In the genomic region with DNA sequence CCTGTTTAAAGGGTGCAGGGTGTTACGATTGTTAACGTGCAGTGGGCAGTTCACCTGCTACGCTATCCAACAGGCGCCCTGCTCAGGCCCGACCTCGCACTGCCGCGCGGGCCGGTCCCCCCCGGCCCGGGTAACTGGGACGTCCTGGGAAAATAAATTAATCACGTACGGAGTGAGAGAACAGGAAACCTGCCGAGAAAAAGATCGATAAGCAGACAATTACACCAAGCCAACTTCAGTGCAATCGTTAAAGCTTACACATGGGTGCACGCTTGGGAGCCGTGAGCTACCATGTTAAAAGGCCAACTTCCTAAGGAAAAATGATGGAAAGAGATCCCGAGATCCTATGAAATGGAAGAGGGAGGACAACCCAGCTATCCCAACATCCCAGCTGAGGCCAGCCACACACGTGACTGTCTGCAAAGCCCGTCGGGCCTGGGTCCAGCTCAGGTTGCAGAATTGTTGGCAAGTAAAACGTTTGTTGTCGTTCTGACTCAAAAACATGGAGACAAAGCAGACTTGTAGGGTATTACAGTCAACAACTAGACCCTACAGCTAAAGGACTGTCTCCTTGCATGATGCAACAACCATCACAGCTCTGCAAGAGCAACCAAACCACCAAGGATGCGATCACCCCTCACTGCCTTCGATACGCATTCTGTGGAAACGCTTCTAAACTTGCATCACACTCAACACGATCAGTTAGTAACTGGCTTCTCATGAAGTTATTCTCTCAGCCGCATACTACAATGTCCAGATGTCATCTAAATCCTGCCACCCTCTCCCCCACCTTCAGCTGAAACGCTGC, we compare ENCODE assay signal across 8 cellular contexts. TPM values are rescaled to one million over a fixed set of nuclear protein-coding genes. Genes with fewer than 3 reads are reported as not detected.
DNase-seq lines count a peak whose midpoint lies in the region; ATAC-seq and TF ChIP-seq lines count a peak whose summit lies in the region.

No MANE protein-coding gene starts in this region.

- POLR2A ChIA-PET in naive thymus-derived CD4-positive, alpha-beta T cell (lab: Charles Lee) = interaction anchor here (0.8 to 1.5 kb wide), 5 partner anchors 8 to 102 kb away, joined by 3 to 4 read pairs (median 3); no protein-coding TSS in a partner anchor

- H3K27ac Mint-ChIP-seq in GM23338 (peak overlapping the region; percentile 74; the same call in 1 of the 2 replicates), chondrocyte (ENCODE audit: unreplicated experiment) (peak overlapping the region; percentile 89)
- peak overlapping the region; percentile 81 to 94 (median 89) for H3K27ac Mint-ChIP-seq in naive thymus-derived CD4-positive, alpha-beta T cell

- H3K27ac ChIP-seq in GM23338 (ENCODE audit: low read depth) = peak overlapping the region; percentile 95
- peak overlapping the region; percentile 81 for H3K27ac ChIP-seq in naive thymus-derived CD4-positive, alpha-beta T cell (ENCODE audit: low read depth, low read length)

- H3K79me2 ChIP-seq in GM23338 (replicated peaks; ENCODE audit: insufficient read depth) = peaks cover 37% of the 10 kb centered on the region

- no peaks in the 10 kb centered on the region for H3K27me3 ChIP-seq in GM23338 (ENCODE audit: insufficient read depth)
- no peaks in the 10 kb centered on the region for H3K27me3 ChIP-seq in naive thymus-derived CD4-positive, alpha-beta T cell (ENCODE audit: control insufficient read depth in 2 of 2, insufficient read depth in 2 of 2, low read length in 2 of 2)

- H3K4me1 Mint-ChIP-seq in GM23338 = peaks cover 25% of the 10 kb centered on the region
- peaks cover 20% of the 10 kb centered on the region for H3K4me1 Mint-ChIP-seq in chondrocyte (ENCODE audit: low read depth)
- peaks cover 28 to 44% (median 31%) of the 10 kb centered on the region in 7 donors for H3K4me1 Mint-ChIP-seq in naive thymus-derived CD4-positive, alpha-beta T cell

- H3K36me3 Mint-ChIP-seq in GM23338 (ENCODE audit: low read depth) (peaks cover 6% of the 10 kb centered on the region; the same call in 2 of the 3 replicates), chondrocyte (ENCODE audit: low read depth) (no peaks in the 10 kb centered on the region)
- H3K36me3 Mint-ChIP-seq in naive thymus-derived CD4-positive, alpha-beta T cell = peaks cover 0 to 7% (median 0%) of the 10 kb centered on the region in 5 donors

- H3K36me3 ChIP-seq in GM23338 (ENCODE audit: insufficient read depth) = no peaks in the 10 kb centered on the region; the same call in 1 of the 2 replicates
- H3K36me3 ChIP-seq in naive thymus-derived CD4-positive, alpha-beta T cell (ENCODE audit: control insufficient read depth in 2 of 3, insufficient read depth in 3 of 3, low read length in 3 of 3) = peaks cover 0 to 6% (median 0%) of the 10 kb centered on the region in 3 experiments

- H3K9me3 Mint-ChIP-seq in GM23338 = no peaks in the 10 kb centered on the region
- no peaks in the 10 kb centered on the region for H3K9me3 Mint-ChIP-seq in chondrocyte (ENCODE audit: low read depth)
- peaks cover 0 to 3% (median 0%) of the 10 kb centered on the region in 11 donors for H3K9me3 Mint-ChIP-seq in naive thymus-derived CD4-positive, alpha-beta T cell

- H3K9me3 ChIP-seq in naive thymus-derived CD4-positive, alpha-beta T cell (ENCODE audit: control insufficient read depth in 2 of 3, low read length in 3 of 3) = no peaks in the 10 kb centered on the region

- H4K20me1 ChIP-seq in GM23338 (replicated peaks; ENCODE audit: insufficient read depth) = no peaks in the 10 kb centered on the region; the same call in 1 of the 2 replicates

- H3K27me3 Mint-ChIP-seq in GM23338 (ENCODE audit: insufficient read depth, low read depth, poor library complexity) = peaks cover 2% of the 10 kb centered on the region
- no peaks in the 10 kb centered on the region for H3K27me3 Mint-ChIP-seq in chondrocyte (ENCODE audit: low read depth)
- peaks cover 0 to 4% (median 0%) of the 10 kb centered on the region in 5 donors for H3K27me3 Mint-ChIP-seq in naive thymus-derived CD4-positive, alpha-beta T cell

- intact Hi-C loops in naive thymus-derived CD4-positive, alpha-beta T cell (cut with micrococcal nuclease) = loop anchor here (1.0 to 5.0 kb wide), 5 partner anchors 18 to 1874 kb away; partner anchors contain the start of gene ANKRD10 (in 1 of the 2)

- peak; percentile 19 for ATAC-seq in GM23338
- ATAC-seq in naive thymus-derived CD4-positive, alpha-beta T cell = peak; percentile 1

- peaks cover 9% of the 10 kb centered on the region; the same call in 1 of the 2 replicates for H3K4me1 ChIP-seq in GM23338 (ENCODE audit: insufficient read depth)
- peaks cover 18 to 20% of the 10 kb centered on the region in 2 donors for H3K4me1 ChIP-seq in naive thymus-derived CD4-positive, alpha-beta T cell (ENCODE audit: control insufficient read depth in 2 of 2, insufficient read depth in 2 of 2, low read length in 2 of 2)

- DNase-seq in GM23338 (ENCODE audit: low spot score) = no peak
- DNase-seq in NCI-H2227 treated with DMSO at 0.1 percent for 48 hours (lab: John Stamatoyannopoulos, UW) = peak; percentile 26
- DNase-seq in chondrocyte (ENCODE audit: low spot score) = no peak
- no peak for DNase-seq in naive thymus-derived CD4-positive, alpha-beta T cell
- no peak for DNase-seq in islet precursor cell
- no peak for DNase-seq in epidermal melanocyte (ENCODE audit: insufficient read length, low spot score)
- DNase-seq in activated CD4-positive, CD25-positive, alpha-beta regulatory T cell treated with anti-CD3 and anti-CD28 coated beads, Interleukin-2, amount 50 U/mL, for 72 hours = no peak
- no peak for DNase-seq in central memory CD4-positive, alpha-beta T cell

- peak overlapping the region; percentile 97 for H3K4me3 Mint-ChIP-seq in GM23338
- H3K4me3 Mint-ChIP-seq in chondrocyte (ENCODE audit: unreplicated experiment) = peak overlapping the region; percentile 95
- peak overlapping the region; percentile 86 to 98 (median 92) for H3K4me3 Mint-ChIP-seq in naive thymus-derived CD4-positive, alpha-beta T cell

- peak overlapping the region; percentile 74 for H3K4me3 ChIP-seq in GM23338
- peak overlapping the region; percentile 78 for H3K4me3 ChIP-seq in naive thymus-derived CD4-positive, alpha-beta T cell (ENCODE audit: low read length)

- TF ChIP-seq CTCF in GM23338 (conservative IDR thresholded peaks at IDR 0.05; ENCODE audit: low read depth in 2 of 2) (no peak), chondrocyte (IDR thresholded peaks at IDR 0.05) (no peak)

- H3F3A ChIP-seq in GM23338 (replicated peaks; ENCODE audit: low read depth) = no peaks in the 10 kb centered on the region

- peak overlapping the region; percentile 98 for H2AFZ ChIP-seq in GM23338

- peak overlapping the region; percentile 85 for H3K4me2 ChIP-seq in GM23338

- CTCF ChIA-PET in naive thymus-derived CD4-positive, alpha-beta T cell (lab: Charles Lee) = interaction anchor here (0.7 to 1.7 kb wide), 2 partner anchors 17 to 18 kb away, joined by 3 to 5 read pairs; no protein-coding TSS in a partner anchor

- no peaks in the 10 kb centered on the region for H3K9me2 ChIP-seq in GM23338 (ENCODE audit: insufficient read depth)

TF ChIP-seq in GM23338, 12 proteins besides CTCF, POLR2A, EP300 and RAD21:
- TF ChIP-seq CREB1 (CRISPR knock-in tag; IDR thresholded peaks at IDR 0.05; ENCODE audit: low read depth) = no peak
- no peak for TF ChIP-seq REST (IDR thresholded peaks at IDR 0.05; ENCODE audit: unreplicated experiment)
- TF ChIP-seq EZH2 (IDR thresholded peaks at IDR 0.05; ENCODE audit: low read depth, unreplicated experiment) = no peak

RNA-seq across cellular contexts. Expression of gene TUBGCP3, which starts 0.7 kb away (rescaled TPM):
- total RNA-seq in GM23338 (2014; rRNA removed; shearing (Covaris generic)) = 36.4 and 40.2 TPM in 2 replicates
- 12.4 and 12.8 TPM in 2 replicates for polyA plus RNA-seq in GM23338 (2016; fragmentation: Nextera tagmentation; extraction: Ambion mirVana)
- 16.3 to 32.4 TPM (median 18.5 TPM) in 3 replicates for total RNA-seq in chondrocyte
- 10 to 100 TPM; 40.5 to 56.7 (median 45.0) TPM for total RNA-seq in naive thymus-derived CD4-positive, alpha-beta T cell
- polyA plus RNA-seq in naive thymus-derived CD4-positive, alpha-beta T cell = 10 to 100 TPM; 15.4 to 22.2 TPM
